23 cellular contexts compared by ENCODE assay signal in the genomic region with DNA sequence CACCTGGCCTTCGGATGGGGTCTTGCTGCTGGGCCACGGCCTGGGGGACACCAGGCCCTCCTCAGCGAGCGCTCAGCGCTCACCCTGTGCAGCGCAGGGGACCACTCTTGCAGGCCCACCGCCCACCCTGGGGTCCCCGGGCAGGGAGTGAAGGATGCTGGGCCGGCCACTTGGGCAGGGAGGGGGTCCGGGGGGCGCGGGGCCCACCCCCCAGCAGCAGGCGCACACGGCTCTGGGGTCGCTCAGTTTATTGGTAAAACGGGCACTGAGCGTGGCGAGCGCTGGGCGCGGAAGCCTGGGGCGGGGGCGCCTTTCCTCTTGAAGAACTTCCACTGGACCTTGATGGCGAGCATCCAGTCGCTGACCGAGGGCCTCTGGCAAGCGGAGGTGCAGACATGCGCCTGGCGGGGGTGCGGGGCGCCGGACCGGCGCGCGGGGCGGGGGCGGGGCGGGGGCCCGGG. TPM values are rescaled to one million over a fixed set of nuclear protein-coding genes. Genes with fewer than 3 reads are reported as not detected.
DNase-seq lines count a peak whose midpoint lies in the region; ATAC-seq and TF ChIP-seq lines count a peak whose summit lies in the region.
"Had no signal": no experiment of that assay in that cellular context is flagged by ENCODE, and none has a peak within 500 bp of the region (broad histone marks: within the 10 kb centered on the region; RNA-seq: fewer than 3 reads in every experiment).

No MANE protein-coding gene starts in this region.

- peaks cover 5 to 10% of the 10 kb centered on the region in 2 experiments for H3K4me1 Mint-ChIP-seq in H9
- H3K4me1 Mint-ChIP-seq in WTC11: peaks cover 3% of the 10 kb centered on the region; the same call in 1 of the 2 replicates
- H3K4me1 Mint-ChIP-seq in progenitor cell of endocrine pancreas (ENCODE audit: low read depth): no peaks in the 10 kb centered on the region

- H3K79me2 ChIP-seq in H9 (ENCODE audit: insufficient read depth, low read length): no peaks in the 10 kb centered on the region

- H2BK12ac ChIP-seq in H9 (ENCODE audit: insufficient read length, low read depth, low read length): no peak overlapping the region

- H2BK5ac ChIP-seq in H9 (ENCODE audit: insufficient read length, low read length): no peak overlapping the region

- H3K23ac ChIP-seq in H9 (ENCODE audit: insufficient read length, low read depth, low read length): no peak overlapping the region

- CTCF ChIA-PET in WTC11 (lab: Charles Lee): interaction anchor here (1.0 to 1.3 kb wide), 5 partner anchors 9 to 50 kb away, joined by 3 to 7 read pairs (median 5); partner anchors contain the start of gene PTK6

- H3K27me3 ChIP-seq in H9 (ENCODE audit: insufficient read depth, low read length) (no peaks in the 10 kb centered on the region; the same call in 1 of the 2 replicates), iPS-20b (ENCODE audit: insufficient read depth, low read length) (peaks cover 41% of the 10 kb centered on the region)
- H3K27me3 ChIP-seq: BE2C had no signal

- no peak overlapping the region for H3K18ac ChIP-seq in H9 (ENCODE audit: insufficient read length, low read depth, low read length)

- H3K79me1 ChIP-seq in H9 (ENCODE audit: insufficient read depth, low read depth, low read length, poor library complexity, severe bottlenecking): no peaks in the 10 kb centered on the region

- H4K91ac ChIP-seq in H9 (ENCODE audit: insufficient read length, low read depth, low read length): no peak overlapping the region

- H3T11ph ChIP-seq in H9 (ENCODE audit: low read length): no peak overlapping the region

- H3K9ac ChIP-seq in H9 (ENCODE audit: extremely low read depth, insufficient read length, low read length) (no peak overlapping the region), iPS-20b (ENCODE audit: low read depth, low read length) (no peak overlapping the region)

- no peak overlapping the region for H4K5ac ChIP-seq in H9 (ENCODE audit: insufficient read length, low read depth, low read length)

- no peaks in the 10 kb centered on the region for H3K23me2 ChIP-seq in H9 (ENCODE audit: insufficient read length, low read depth, low read length, poor library complexity, severe bottlenecking)

- H3K9me3 Mint-ChIP-seq in H9 (peaks cover 3 to 15% of the 10 kb centered on the region in 2 experiments), WTC11 (peaks cover 12% of the 10 kb centered on the region), progenitor cell of endocrine pancreas (ENCODE audit: low read depth) (peaks cover 4% of the 10 kb centered on the region)

- no peaks in the 10 kb centered on the region for H3K9me3 ChIP-seq in H9 (ENCODE audit: control insufficient read depth, low read depth, low read length)
- peaks cover 3% of the 10 kb centered on the region; the same call in 1 of the 2 replicates for H3K9me3 ChIP-seq in iPS-20b (ENCODE audit: insufficient read depth, low read depth, low read length)
- H3K9me3 ChIP-seq: BE2C, Peyer's patch had no signal

- H3K36me3 Mint-ChIP-seq in H9 (ENCODE audit: insufficient read depth in 1 of 3, low read depth in 3 of 3): peaks cover 12 to 21% (median 17%) of the 10 kb centered on the region in 3 experiments
- H3K36me3 Mint-ChIP-seq in WTC11: peaks cover 15% of the 10 kb centered on the region
- no peaks in the 10 kb centered on the region for H3K36me3 Mint-ChIP-seq in progenitor cell of endocrine pancreas (ENCODE audit: insufficient read depth)

- WGBS in H9 (ENCODE audit: extremely low coverage, insufficient read length, low lambda C conversion rate): no CpG with 5 or more reads among the region's 40 CpGs

- H3K27me3 Mint-ChIP-seq in H9 (ENCODE audit: low read depth) (peaks cover 51% of the 10 kb centered on the region), WTC11 (ENCODE audit: low read depth) (peaks cover 24% of the 10 kb centered on the region), progenitor cell of endocrine pancreas (peaks cover 33% of the 10 kb centered on the region)

- H3K56ac ChIP-seq in H9 (ENCODE audit: insufficient read length, low read depth, low read length): no peak overlapping the region

- H2AFZ ChIP-seq in H9 (ENCODE audit: low read length): no peak overlapping the region

- H3K27ac Mint-ChIP-seq in H9 (no peak overlapping the region), WTC11 (no peak overlapping the region), progenitor cell of endocrine pancreas (no peak overlapping the region)
- H3K27ac Mint-ChIP-seq: HFFc6 had no signal

- H3K27ac ChIP-seq in H9 (ENCODE audit: insufficient read length, low read depth, low read length) (no peak overlapping the region), iPS-20b (ENCODE audit: low read length) (no peak overlapping the region)
- H3K27ac ChIP-seq: Peyer's patch had no signal

- H3K4me2 ChIP-seq in H9 (ENCODE audit: insufficient read depth, insufficient read length, low read length): no peak overlapping the region

- ATAC-seq in WTC11 (no peak), GM18502 (IDR thresholded peaks at IDR 0.05; ENCODE audit: poor library complexity, unreplicated experiment) (no peak)
- ATAC-seq: SK-N-SH treated with all-trans-retinoic acid at 6 μM for 48 hours had no signal

- DNase-seq in H9 (no peak), WTC11 (ENCODE audit: low spot score) (no peak), retina (peak; percentile 18), progenitor cell of endocrine pancreas (ENCODE audit: low spot score, unreplicated experiment) (no peak)
- no peak for DNase-seq in activated naive CD4-positive, alpha-beta T cell treated with Interleukin-2 at 50 U/mL for 16 hours
- DNase-seq: BE2C, EL, GF-D8, HFFc6, KBM-7, MM.1S, NCI-H1048, NCI-H1436, NCI-H1930, NCI-H510A treated with DMSO at 0.1 percent for 48 hours, NCI-H748 treated with DMSO at 0.1 percent for 48 hours, Peyer's patch had no signal

- peaks cover 8% of the 10 kb centered on the region for H3K36me3 ChIP-seq in iPS-20b (ENCODE audit: insufficient read depth, low read depth, low read length)
- H3K36me3 ChIP-seq: Peyer's patch had no signal

- H3K4ac ChIP-seq in H9 (ENCODE audit: low read depth, low read length): no peak overlapping the region

- no peak overlapping the region for H3K14ac ChIP-seq in H9 (ENCODE audit: insufficient read depth, low read length)

- TF ChIP-seq CTCF in H9 (conservative IDR thresholded peaks at IDR 0.05): no peak
- no peak for TF ChIP-seq CTCF in WTC11 (IDR thresholded peaks at IDR 0.05)
- no peak for TF ChIP-seq CTCF in progenitor cell of endocrine pancreas (IDR thresholded peaks at IDR 0.05; ENCODE audit: unreplicated experiment)

- H3K4me3 ChIP-seq in iPS-20b (ENCODE audit: low read length): peak overlapping the region; percentile 45; the same call in 1 of the 2 replicates
- H3K4me3 ChIP-seq: Peyer's patch had no signal

- no peak overlapping the region for H2AK5ac ChIP-seq in H9 (ENCODE audit: insufficient read length, low read length)

- H4K8ac ChIP-seq in H9 (replicated peaks; ENCODE audit: insufficient read length, low read depth, low read length): no peak overlapping the region

- H3K4me1 ChIP-seq in H9 (ENCODE audit: insufficient read depth, low read length) (no peaks in the 10 kb centered on the region), iPS-20b (ENCODE audit: insufficient read depth, low read length) (no peaks in the 10 kb centered on the region)

- no peak overlapping the region for H2BK20ac ChIP-seq in H9 (ENCODE audit: low read depth, low read length, poor library complexity, severe bottlenecking)

- no peak overlapping the region for H2BK120ac ChIP-seq in H9 (ENCODE audit: low read depth, low read length, poor library complexity, severe bottlenecking)

- H2BK15ac ChIP-seq in H9 (ENCODE audit: low read depth, low read length): no peak overlapping the region

- POLR2A ChIA-PET in WTC11 (lab: Charles Lee): no interaction called here

- no peaks in the 10 kb centered on the region for H4K20me1 ChIP-seq in H9 (ENCODE audit: control insufficient read depth, insufficient read depth, insufficient read length)

- peak overlapping the region; percentile 44 to 72; a peak in 3 of 5 replicates for H3K4me3 Mint-ChIP-seq in H9
- H3K4me3 Mint-ChIP-seq in WTC11: peak overlapping the region; percentile 50
- H3K4me3 Mint-ChIP-seq in progenitor cell of endocrine pancreas (ENCODE audit: low read depth): no peak overlapping the region
- H3K4me3 Mint-ChIP-seq: HFFc6 had no signal

TF ChIP-seq in WTC11, 78 proteins besides CTCF, POLR2A, EP300 and RAD21:
- TF ChIP-seq ETV6 (CRISPR knock-in tag; IDR thresholded peaks at IDR 0.05) (no peak), ZNF121 (CRISPR knock-in tag; IDR thresholded peaks at IDR 0.05) (peak; percentile 91)

RNA-seq across cellular contexts. Expression of gene EEF1A2, which starts 11.1 kb away (rescaled TPM):
- total RNA-seq in H9 (2021): 25.8 and 27.4 TPM in 2 replicates
- 26.0 to 35.7 TPM (median 34.9 TPM) in 3 replicates for total RNA-seq in WTC11 (2021)
- 11.0 and 11.8 TPM in 2 replicates for total RNA-seq in progenitor cell of endocrine pancreas

RNA-seq across cellular contexts. Expression of gene KCNQ2, which starts 15.4 kb away (rescaled TPM):
- total RNA-seq in H9 (2021): 69.2 and 71.5 TPM in 2 replicates
- 99.8 to 112 TPM (median 108 TPM) in 3 replicates for total RNA-seq in WTC11 (2021)
- 14.6 and 15.6 TPM in 2 replicates for total RNA-seq in progenitor cell of endocrine pancreas
- total RNA-seq: HFFc6, OCI-LY7, Peyer's patch had no signal

RNA-seq across cellular contexts. Expression of gene PPDPF, which starts 32.8 kb away (rescaled TPM):
- total RNA-seq in H9 (2021) (149 and 153 TPM in 2 replicates), WTC11 (2021) (170 to 210 TPM (median 205 TPM) in 3 replicates), progenitor cell of endocrine pancreas (340 and 374 TPM in 2 replicates)

RNA-seq across cellular contexts. Expression of gene PTK6, which starts 49.4 kb away (rescaled TPM):
- total RNA-seq in H9 (2021): 0.44 and 0.46 TPM in 2 replicates
- total RNA-seq in WTC11 (2021): 0.22 to 0.53 TPM (median 0.32 TPM) in 3 replicates
- 0.29 and 0.31 TPM in 2 replicates for total RNA-seq in progenitor cell of endocrine pancreas
- total RNA-seq: A673, H4 had no signal

RNA-seq across cellular contexts. Expression of gene SRMS, which starts 59.7 kb away (rescaled TPM):
- total RNA-seq in H9 (2021): 0.70 and 0.79 TPM in 2 replicates
- 0.21 to 0.46 TPM (median 0.26 TPM) in 3 replicates for total RNA-seq in WTC11 (2021)
- not detected in 2 replicates for total RNA-seq in progenitor cell of endocrine pancreas
- total RNA-seq: A673, H4, HFFc6, Peyer's patch had no signal
